ENCODE assay signal across 19 cellular contexts in genomic region chr21:29240136-29240535, GRCh38. TPM values are rescaled to one million over a fixed set of nuclear protein-coding genes. Genes with fewer than 3 reads are reported as not detected.
A peak's percentile ranks its signal among the peaks of the same experiment; 100 is the strongest.
DNase-seq lines count a peak whose midpoint lies in the region; ATAC-seq lines count a peak whose summit lies in the region.
"Had no signal": no experiment of that assay in that cellular context is flagged by ENCODE, and none has a peak within 500 bp of the region (broad histone marks: within the 10 kb centered on the region; RNA-seq: fewer than 3 reads in every experiment).

No MANE protein-coding gene starts in this region.

- peak; percentile 93 for DNase-seq in G401 (ENCODE audit: low spot score)
- DNase-seq in cerebellar nuclear complex (lab: John Stamatoyannopoulos, UW) = peak; percentile 58 to 68
- DNase-seq in left lobe of liver (ENCODE audit: low spot score) = no peak
- no peak for DNase-seq in activated gamma-delta T cell (lab: John Stamatoyannopoulos, UW)
- DNase-seq in activated gamma-delta T cell treated with Interleukin-2 at 50 U/mL for 16 hours = no peak
- DNase-seq in NCI-H2029 (lab: John Stamatoyannopoulos, UW) = no peak
- DNase-seq: 8988T; ACHN; AML-193; BE2C; Calu3; CD4-positive, alpha-beta memory T cell; COR-L47; DMS53; DMS79 treated with DMSO at 0.1 percent for 48 hours; H9 had no signal

- in situ Hi-C loops in G401 (cut with HindIII; ENCODE audit: low sequenced_read_pairs) = no loop called here

- peak; percentile 37 for ATAC-seq in left lobe of liver
- ATAC-seq: A549, GM23338, HCT116 had no signal

RNA-seq across cellular contexts. Expression of gene BACH1, which starts 58.6 kb away (rescaled TPM):
- 25.7 and 45.2 TPM in 2 replicates for total RNA-seq in G401 (2014; rRNA removed; shearing (Covaris generic))
- total RNA-seq in left lobe of liver = 27.0 TPM

Comparison
In these comparisons a context has a peak if more than half of its experiments do, and no peak if none do; other contexts are left out.
1. DNase-seq: peak in G401 (single experiment) and cerebellar nuclear complex (2 of 2); none in left lobe of liver (single experiment), activated gamma-delta T cell (single experiment), activated gamma-delta T cell treated with Interleukin-2 at 50 U/mL for 16 hours (single experiment) and NCI-H2029 (single experiment).